In genomic region chrX:39802906-39803305, GRCh38 we compare ENCODE assay signal across 26 cellular contexts.
"Had no signal": no experiment of that assay in that cellular context is flagged by ENCODE, and none has a peak within 500 bp of the region (broad histone marks: within the 10 kb centered on the region; RNA-seq: fewer than 3 reads in every experiment).

No MANE protein-coding gene starts in this region.

- H3K4me3 Mint-ChIP-seq: dendritic cell treated with granulocyte-macrophage colony-stimulating factor and Interleukin-4, amounts not matched to agents 40 ng/mL and 50 ng/mL, for 4 days; endodermal cell; naive thymus-derived CD4-positive, alpha-beta T cell; stimulated activated effector memory CD8-positive, alpha-beta T cell treated with anti-CD3 and anti-CD28 coated beads, Interleukin-12 subunit alpha, Interleukin-12 subunit beta, amount 100 ng/mL, for 72 hours; type B pancreatic cell had no signal

- H3K27me3 Mint-ChIP-seq: naive thymus-derived CD4-positive, alpha-beta T cell had no signal

- H3K4me3 ChIP-seq: colonic mucosa, gastroesophageal sphincter, heart left ventricle, hepatocyte, left lung, prostate gland, right atrium auricular region, stomach, thyroid gland had no signal

- H3K36me3 Mint-ChIP-seq: stimulated activated effector memory CD8-positive, alpha-beta T cell treated with anti-CD3 and anti-CD28 coated beads, Interleukin-12 subunit alpha, Interleukin-12 subunit beta, amount 100 ng/mL, for 72 hours; type B pancreatic cell had no signal

- DNase-seq: colonic mucosa; effector CD8-positive, alpha-beta T cell; endodermal cell; foreskin keratinocyte; kidney; left lung; mesenchymal stem cell; midbrain; naive thymus-derived CD4-positive, alpha-beta T cell; stimulated activated CD4-positive, alpha-beta T cell treated with anti-CD3 and anti-CD28 coated beads, Interleukin-2, amount 100 ng/mL, for 24 hours; stimulated activated CD4-positive, alpha-beta T cell treated with anti-CD3 and anti-CD28 coated beads, Interleukin-4, amount 100 ng/mL, for 24 hours; stimulated activated naive CD4-positive, alpha-beta T cell treated with Interleukin-2 at 50 U/mL for 16 hours; stomach; thyroid gland had no signal

- H3K27ac ChIP-seq: colonic mucosa, epithelial cell of prostate, foreskin keratinocyte, gastroesophageal sphincter, heart left ventricle, hepatocyte, left lung, neutrophil, parathyroid adenoma, prostate gland, right atrium auricular region, stomach, thyroid gland had no signal

- H3K9ac ChIP-seq: parathyroid adenoma had no signal

- H3K27me3 ChIP-seq: foreskin keratinocyte, gastroesophageal sphincter, hepatocyte, left lung, neutrophil, right atrium auricular region, stomach, thyroid gland had no signal

- H3K36me3 ChIP-seq: colonic mucosa, gastroesophageal sphincter, heart left ventricle, left lung, neutrophil, prostate gland, right atrium auricular region, stomach, thyroid gland had no signal

- H3K27ac Mint-ChIP-seq: dendritic cell treated with granulocyte-macrophage colony-stimulating factor and Interleukin-4, amounts not matched to agents 40 ng/mL and 50 ng/mL, for 4 days; endodermal cell; naive thymus-derived CD4-positive, alpha-beta T cell; stimulated activated effector memory CD8-positive, alpha-beta T cell treated with anti-CD3 and anti-CD28 coated beads, Interleukin-12 subunit alpha, Interleukin-12 subunit beta, amount 100 ng/mL, for 72 hours; type B pancreatic cell had no signal

- H3K79me2 ChIP-seq: hepatocyte, parathyroid adenoma had no signal

- H3K4me2 ChIP-seq: hepatocyte had no signal

- H3K4me1 ChIP-seq: colonic mucosa, foreskin keratinocyte, gastroesophageal sphincter, heart left ventricle, parathyroid adenoma, prostate gland, right atrium auricular region, stomach, thyroid gland had no signal

- H3K9me3 Mint-ChIP-seq: dendritic cell treated with granulocyte-macrophage colony-stimulating factor and Interleukin-4, amounts not matched to agents 40 ng/mL and 50 ng/mL, for 4 days; naive thymus-derived CD4-positive, alpha-beta T cell; stimulated activated effector memory CD8-positive, alpha-beta T cell treated with anti-CD3 and anti-CD28 coated beads, Interleukin-12 subunit alpha, Interleukin-12 subunit beta, amount 100 ng/mL, for 72 hours; type B pancreatic cell had no signal

- ATAC-seq: esophagus mucosa; foreskin keratinocyte; gastroesophageal sphincter; left lung; naive thymus-derived CD4-positive, alpha-beta T cell; stimulated activated effector memory CD8-positive, alpha-beta T cell treated with anti-CD3 and anti-CD28 coated beads, Interleukin-12 subunit alpha, Interleukin-12 subunit beta, amount 100 ng/mL, for 72 hours had no signal

- H2AFZ ChIP-seq: hepatocyte, parathyroid adenoma had no signal

- H3K9me3 ChIP-seq: colonic mucosa, gastroesophageal sphincter, heart left ventricle, left lung, neutrophil, prostate gland, right atrium auricular region, thyroid gland had no signal

- FAIRE-seq: kidney had no signal
